ENCODE assay signal across 3 cellular contexts in the genomic region with DNA sequence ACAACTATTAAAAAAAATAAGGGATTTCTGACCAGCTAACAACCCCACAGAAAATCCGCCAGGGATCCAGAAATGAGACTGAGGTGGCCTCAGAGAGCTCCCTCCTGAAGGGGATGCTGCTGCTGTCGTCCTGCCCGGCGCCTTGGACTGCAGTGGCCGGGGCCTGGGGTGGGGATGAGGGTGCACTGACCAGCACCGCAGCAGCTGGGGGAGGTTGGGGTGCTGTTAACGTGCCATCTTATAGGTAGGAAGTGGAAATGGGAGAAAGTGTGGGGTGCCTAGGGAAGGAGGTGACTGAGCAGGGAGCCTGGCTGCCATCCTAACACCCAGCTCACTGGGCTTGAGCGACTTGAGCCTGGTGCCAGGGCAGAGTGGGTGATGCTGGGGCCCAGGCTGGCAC.
TF ChIP-seq lines count a peak whose summit lies in the region.

No MANE protein-coding gene starts in this region.

TF ChIP-seq in SK-N-SH treated with all-trans-retinoic acid at 6 μM for 48 hours, 23 proteins besides CTCF, POLR2A, EP300 and RAD21:
- TF ChIP-seq, protein P1, sequence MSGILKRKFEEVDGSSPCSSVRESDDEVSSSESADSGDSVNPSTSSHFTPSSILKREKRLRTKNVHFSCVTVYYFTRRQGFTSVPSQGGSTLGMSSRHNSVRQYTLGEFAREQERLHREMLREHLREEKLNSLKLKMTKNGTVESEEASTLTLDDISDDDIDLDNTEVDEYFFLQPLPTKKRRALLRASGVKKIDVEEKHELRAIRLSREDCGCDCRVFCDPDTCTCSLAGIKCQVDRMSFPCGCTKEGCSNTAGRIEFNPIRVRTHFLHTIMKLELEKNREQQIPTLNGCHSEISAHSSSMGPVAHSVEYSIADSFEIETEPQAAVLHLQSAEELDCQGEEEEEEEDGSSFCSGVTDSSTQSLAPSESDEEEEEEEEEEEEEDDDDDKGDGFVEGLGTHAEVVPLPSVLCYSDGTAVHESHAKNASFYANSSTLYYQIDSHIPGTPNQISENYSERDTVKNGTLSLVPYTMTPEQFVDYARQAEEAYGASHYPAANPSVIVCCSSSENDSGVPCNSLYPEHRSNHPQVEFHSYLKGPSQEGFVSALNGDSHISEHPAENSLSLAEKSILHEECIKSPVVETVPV (CRISPR knock-in tag; IDR thresholded peaks at IDR 0.05), result no peak
- TF ChIP-seq ZFP30 (CRISPR knock-in tag; IDR thresholded peaks at IDR 0.05), result no peak
- no peak for TF ChIP-seq ESRRG (CRISPR knock-in tag; IDR thresholded peaks at IDR 0.05)
- no peak for TF ChIP-seq BACH2 (CRISPR knock-in tag; IDR thresholded peaks at IDR 0.05; ENCODE audit: borderline replicate concordance)
- no peak for TF ChIP-seq ZFP3 (CRISPR knock-in tag; IDR thresholded peaks at IDR 0.05)
- TF ChIP-seq TCF4 (CRISPR knock-in tag; IDR thresholded peaks at IDR 0.05; ENCODE audit: borderline replicate concordance), result no peak
- no peak for TF ChIP-seq ZC3H10 (CRISPR knock-in tag; IDR thresholded peaks at IDR 0.05)
- TF ChIP-seq OSR1 (CRISPR knock-in tag; IDR thresholded peaks at IDR 0.05), result no peak
- no peak for TF ChIP-seq TOX (CRISPR knock-in tag; IDR thresholded peaks at IDR 0.05; ENCODE audit: borderline replicate concordance)
TF ChIP-seq in SK-N-SH treated with all-trans-retinoic acid at 6 μM for 48 hours: peak in this region for 0.

TF ChIP-seq in SK-N-SH, 30 proteins besides CTCF, POLR2A, EP300 and RAD21:
- TF ChIP-seq GATA2 (CRISPR knock-in tag; IDR thresholded peaks at IDR 0.05), result no peak
- TF ChIP-seq JUND (IDR thresholded peaks at IDR 0.05), result no peak
- no peak for TF ChIP-seq CHD2 (IDR thresholded peaks at IDR 0.05; ENCODE audit: low read length, partially characterized antibody)
- TF ChIP-seq, protein P2, sequence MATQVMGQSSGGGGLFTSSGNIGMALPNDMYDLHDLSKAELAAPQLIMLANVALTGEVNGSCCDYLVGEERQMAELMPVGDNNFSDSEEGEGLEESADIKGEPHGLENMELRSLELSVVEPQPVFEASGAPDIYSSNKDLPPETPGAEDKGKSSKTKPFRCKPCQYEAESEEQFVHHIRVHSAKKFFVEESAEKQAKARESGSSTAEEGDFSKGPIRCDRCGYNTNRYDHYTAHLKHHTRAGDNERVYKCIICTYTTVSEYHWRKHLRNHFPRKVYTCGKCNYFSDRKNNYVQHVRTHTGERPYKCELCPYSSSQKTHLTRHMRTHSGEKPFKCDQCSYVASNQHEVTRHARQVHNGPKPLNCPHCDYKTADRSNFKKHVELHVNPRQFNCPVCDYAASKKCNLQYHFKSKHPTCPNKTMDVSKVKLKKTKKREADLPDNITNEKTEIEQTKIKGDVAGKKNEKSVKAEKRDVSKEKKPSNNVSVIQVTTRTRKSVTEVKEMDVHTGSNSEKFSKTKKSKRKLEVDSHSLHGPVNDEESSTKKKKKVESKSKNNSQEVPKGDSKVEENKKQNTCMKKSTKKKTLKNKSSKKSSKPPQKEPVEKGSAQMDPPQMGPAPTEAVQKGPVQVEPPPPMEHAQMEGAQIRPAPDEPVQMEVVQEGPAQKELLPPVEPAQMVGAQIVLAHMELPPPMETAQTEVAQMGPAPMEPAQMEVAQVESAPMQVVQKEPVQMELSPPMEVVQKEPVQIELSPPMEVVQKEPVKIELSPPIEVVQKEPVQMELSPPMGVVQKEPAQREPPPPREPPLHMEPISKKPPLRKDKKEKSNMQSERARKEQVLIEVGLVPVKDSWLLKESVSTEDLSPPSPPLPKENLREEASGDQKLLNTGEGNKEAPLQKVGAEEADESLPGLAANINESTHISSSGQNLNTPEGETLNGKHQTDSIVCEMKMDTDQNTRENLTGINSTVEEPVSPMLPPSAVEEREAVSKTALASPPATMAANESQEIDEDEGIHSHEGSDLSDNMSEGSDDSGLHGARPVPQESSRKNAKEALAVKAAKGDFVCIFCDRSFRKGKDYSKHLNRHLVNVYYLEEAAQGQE (IDR thresholded peaks at IDR 0.05; ENCODE audit: low read depth, low read length), result no peak
- TF ChIP-seq, protein P3, sequence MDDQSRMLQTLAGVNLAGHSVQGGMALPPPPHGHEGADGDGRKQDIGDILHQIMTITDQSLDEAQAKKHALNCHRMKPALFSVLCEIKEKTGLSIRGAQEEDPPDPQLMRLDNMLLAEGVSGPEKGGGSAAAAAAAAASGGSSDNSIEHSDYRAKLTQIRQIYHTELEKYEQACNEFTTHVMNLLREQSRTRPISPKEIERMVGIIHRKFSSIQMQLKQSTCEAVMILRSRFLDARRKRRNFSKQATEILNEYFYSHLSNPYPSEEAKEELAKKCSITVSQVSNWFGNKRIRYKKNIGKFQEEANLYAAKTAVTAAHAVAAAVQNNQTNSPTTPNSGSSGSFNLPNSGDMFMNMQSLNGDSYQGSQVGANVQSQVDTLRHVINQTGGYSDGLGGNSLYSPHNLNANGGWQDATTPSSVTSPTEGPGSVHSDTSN (IDR thresholded peaks at IDR 0.05), result no peak

TF ChIP-seq in K562, 482 proteins besides CTCF, POLR2A, EP300 and RAD21:
- TF ChIP-seq PTTG1 (tag; IDR thresholded peaks at IDR 0.05; ENCODE audit: low read depth) (no peak), POLR2G (IDR thresholded peaks at IDR 0.05; ENCODE audit: low read depth, low read length) (peak; percentile 46; the same call in 1 of the 2 replicates), SUPT5H (IDR thresholded peaks at IDR 0.05) (0 out of 2 replicates have a peak, but pooled peaks have one; percentile 16)
- TF ChIP-seq, protein P4, sequence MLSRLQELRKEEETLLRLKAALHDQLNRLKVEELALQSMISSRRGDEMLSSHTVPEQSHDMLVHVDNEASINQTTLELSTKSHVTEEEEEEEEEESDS (CRISPR knock-in tag; IDR thresholded peaks at IDR 0.05), result no peak
TF ChIP-seq in K562: peak in this region for 2.
